In genomic region chr16:19281246-19281645, GRCh38 we compare ENCODE assay signal across 24 cellular contexts. TPM values are rescaled to one million over a fixed set of nuclear protein-coding genes. Genes with fewer than 3 reads are reported as not detected.
"Had no signal": no experiment of that assay in that cellular context is flagged by ENCODE, and none has a peak within 500 bp of the region (broad histone marks: within the 10 kb centered on the region; RNA-seq: fewer than 3 reads in every experiment).

No MANE protein-coding gene starts in this region.

- H3K4me2 ChIP-seq: KMS-11 had no signal

- DNase-seq: activated CD4-positive, alpha-beta T cell treated with anti-CD3 and anti-CD28 coated beads for 4 hours; activated CD8-positive, alpha-beta memory T cell treated with anti-CD3 and anti-CD28 coated beads, Interleukin-2, amount 50 U/mL, for 4 hours; activated CD8-positive, alpha-beta T cell treated with anti-CD3 and anti-CD28 coated beads for 36 hours; activated gamma-delta T cell treated with Interleukin-2 at 50 U/mL for 16 hours; activated naive CD4-positive, alpha-beta T cell treated with anti-CD3 and anti-CD28 coated beads, Interleukin-2, amount 10 ng/mL, durations not matched to agents 7 days and 5 days; activated naive CD8-positive, alpha-beta T cell treated with anti-CD3 and anti-CD28 coated beads for 36 hours; activated T-cell treated with anti-CD3 and anti-CD28 coated beads, Interleukin-2, amount 50 U/mL, for 72 hours; brain microvascular endothelial cell; MG63; NCI-H1105; NCI-H1694; NCI-H2029 treated with DMSO at 0.1 percent for 48 hours; NCI-H226; NCI-H510A; NCI-H526 treated with DMSO at 0.1 percent for 48 hours; PC-3; SHP77 had no signal

- H3K27me3 ChIP-seq: brain microvascular endothelial cell, cardiac muscle cell, MG63 had no signal

- H3K4me1 Mint-ChIP-seq: activated naive CD4-positive, alpha-beta T cell treated with anti-CD3 and anti-CD28 coated beads, Interleukin-2, amount 10 ng/mL, durations not matched to agents 7 days and 5 days; activated naive CD8-positive, alpha-beta T cell treated with anti-CD3 and anti-CD28 coated beads for 36 hours had no signal

- H3K9ac ChIP-seq: KMS-11 had no signal

- H3K27me3 Mint-ChIP-seq: activated naive CD4-positive, alpha-beta T cell treated with anti-CD3 and anti-CD28 coated beads, Interleukin-2, amount 10 ng/mL, durations not matched to agents 7 days and 5 days had no signal

- H3K27ac Mint-ChIP-seq: activated CD8-positive, alpha-beta T cell treated with anti-CD3 and anti-CD28 coated beads for 36 hours; activated naive CD4-positive, alpha-beta T cell treated with anti-CD3 and anti-CD28 coated beads, Interleukin-2, amount 10 ng/mL, durations not matched to agents 7 days and 5 days; activated naive CD8-positive, alpha-beta T cell treated with anti-CD3 and anti-CD28 coated beads for 36 hours; activated T-cell treated with anti-CD3 and anti-CD28 coated beads, Interleukin-2, amount 50 U/mL, for 72 hours; activated T-helper 2 cell treated with anti-CD3 and anti-CD28 coated beads, Interferon-gamma antibody, Interleukin-2, Interleukin-4, amounts not matched to agents 10 μg/mL and 5 μg/mL and 100 μg/mL, durations not matched to agents 14 hours and 24 hours and 36 hours; T-helper 1 cell treated with Interleukin-12 subunit alpha and Interleukin-12 subunit beta and Interleukin-4 antibody, amounts not matched to agents 30 μg/mL and 1 μg/mL, for 36 hours had no signal

- H3K36me3 Mint-ChIP-seq: activated naive CD4-positive, alpha-beta T cell treated with anti-CD3 and anti-CD28 coated beads, Interleukin-2, amount 10 ng/mL, durations not matched to agents 7 days and 5 days; activated naive CD8-positive, alpha-beta T cell treated with anti-CD3 and anti-CD28 coated beads for 36 hours had no signal

- H3K4me3 Mint-ChIP-seq: activated CD8-positive, alpha-beta T cell treated with anti-CD3 and anti-CD28 coated beads for 36 hours; activated naive CD4-positive, alpha-beta T cell treated with anti-CD3 and anti-CD28 coated beads, Interleukin-2, amount 10 ng/mL, durations not matched to agents 7 days and 5 days; activated naive CD8-positive, alpha-beta T cell treated with anti-CD3 and anti-CD28 coated beads for 36 hours; activated T-cell treated with anti-CD3 and anti-CD28 coated beads, Interleukin-2, amount 50 U/mL, for 72 hours; T-helper 1 cell treated with Interleukin-12 subunit alpha and Interleukin-12 subunit beta and Interleukin-4 antibody, amounts not matched to agents 30 μg/mL and 1 μg/mL, for 36 hours had no signal

- ATAC-seq: activated CD4-positive, CD25-positive, alpha-beta regulatory T cell treated with anti-CD3 and anti-CD28 coated beads, Interleukin-2, amount 50 U/mL, for 24 hours; activated CD8-positive, alpha-beta T cell treated with anti-CD3 and anti-CD28 coated beads for 36 hours; activated T-cell treated with anti-CD3 and anti-CD28 coated beads, Interleukin-2, amount 50 U/mL, for 72 hours; PC-3 had no signal

- H3K36me3 ChIP-seq: brain microvascular endothelial cell, cardiac muscle cell, MG63 had no signal

- FAIRE-seq: RCC 7860 had no signal

- H3K27ac ChIP-seq: brain microvascular endothelial cell, cardiac muscle cell, KMS-11 had no signal

- H3K9me3 ChIP-seq: MG63 had no signal

- H3K9me3 Mint-ChIP-seq: activated naive CD4-positive, alpha-beta T cell treated with anti-CD3 and anti-CD28 coated beads, Interleukin-2, amount 10 ng/mL, durations not matched to agents 7 days and 5 days; activated naive CD8-positive, alpha-beta T cell treated with anti-CD3 and anti-CD28 coated beads for 36 hours; activated T-helper 2 cell treated with anti-CD3 and anti-CD28 coated beads, Interferon-gamma antibody, Interleukin-2, Interleukin-4, amounts not matched to agents 10 μg/mL and 5 μg/mL and 100 μg/mL, durations not matched to agents 14 hours and 24 hours and 36 hours; T-helper 1 cell treated with Interleukin-12 subunit alpha and Interleukin-12 subunit beta and Interleukin-4 antibody, amounts not matched to agents 30 μg/mL and 1 μg/mL, for 36 hours had no signal

- H3K4me3 ChIP-seq: cardiac muscle cell, MG63 had no signal

RNA-seq across cellular contexts. Expression of gene CLEC19A, which starts 4.3 kb away (rescaled TPM):
- total RNA-seq: activated CD8-positive, alpha-beta T cell treated with anti-CD3 and anti-CD28 coated beads for 36 hours; activated naive CD8-positive, alpha-beta T cell treated with anti-CD3 and anti-CD28 coated beads for 36 hours; activated T-cell treated with anti-CD3 and anti-CD28 coated beads, Interleukin-2, amount 50 U/mL, for 72 hours; activated T-helper 2 cell treated with anti-CD3 and anti-CD28 coated beads, Interferon-gamma antibody, Interleukin-2, Interleukin-4, amounts not matched to agents 10 μg/mL and 5 μg/mL and 100 μg/mL, durations not matched to agents 14 hours and 24 hours and 36 hours; cardiac muscle cell; PC-3; SK-MEL-5 had no signal
- polyA plus RNA-seq: cardiac muscle cell had no signal
